ENCODE assay signal across 19 cellular contexts in the genomic region with DNA sequence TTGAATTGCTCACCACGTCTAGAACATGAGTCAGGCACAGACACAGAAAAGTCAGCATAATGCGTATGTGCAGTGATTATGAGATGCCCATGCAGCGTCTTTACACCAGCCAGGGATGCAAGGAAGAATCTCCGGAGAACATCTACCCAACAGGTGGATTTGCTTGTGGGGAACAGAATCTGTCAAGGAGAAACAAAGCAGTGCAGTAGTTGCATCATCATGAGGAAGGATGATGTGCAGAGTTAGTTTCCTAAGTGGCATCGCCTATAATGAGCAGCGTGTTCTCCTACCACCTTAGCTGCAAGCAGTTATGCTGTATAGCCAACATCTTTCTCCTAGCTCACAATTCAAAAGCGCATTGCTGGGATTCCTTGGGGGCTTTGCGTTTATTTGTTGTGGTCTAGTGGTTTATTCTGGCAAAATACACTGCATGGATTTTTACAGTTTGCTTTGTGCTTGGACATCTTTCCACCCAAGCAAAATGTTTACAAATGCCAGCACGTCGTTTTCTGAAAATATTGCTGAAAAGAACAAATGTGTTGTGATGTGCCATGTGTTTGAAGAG.
"Had no signal": no experiment of that assay in that cellular context is flagged by ENCODE, and none has a peak within 500 bp of the region (broad histone marks: within the 10 kb centered on the region; RNA-seq: fewer than 3 reads in every experiment).

No MANE protein-coding gene starts in this region.

- DNase-seq: activated CD4-positive, alpha-beta T cell treated with anti-CD3 and anti-CD28 coated beads, Interleukin-2, amount 50 U/mL, for 4 hours; activated gamma-delta T cell; activated T-cell treated with anti-CD3 and anti-CD28 coated beads, Interleukin-2, amount 50 U/mL, for 72 hours; cerebellar nuclear complex; effector memory CD4-positive, alpha-beta T cell; esophagus squamous epithelium; heart right ventricle; immature natural killer cell; left ventricle myocardium superior; right cardiac atrium; stimulated activated CD4-positive, alpha-beta T cell treated with anti-CD3 and anti-CD28 coated beads, Interleukin-15, amount 100 ng/mL, for 24 hours; stimulated activated CD4-positive, alpha-beta T cell treated with anti-CD3 and anti-CD28 coated beads, Interleukin-2, amount 100 ng/mL, for 48 hours; stimulated activated naive CD8-positive, alpha-beta T cell treated with anti-CD3 and anti-CD28 coated beads, Interleukin-15, amount 100 ng/mL, for 72 hours; testis; WERI-Rb-1 had no signal

- H3K9me3 ChIP-seq: ascending aorta, esophagus squamous epithelium, prostate gland, testis had no signal

- H3K27ac ChIP-seq: ascending aorta, breast epithelium, esophagus squamous epithelium, heart right ventricle, prostate gland, skin epidermis, testis, WERI-Rb-1 had no signal

- H3K4me3 ChIP-seq: ascending aorta, breast epithelium, esophagus squamous epithelium, heart right ventricle, prostate gland, skin epidermis, testis had no signal

- H3K4me1 ChIP-seq: ascending aorta, breast epithelium, esophagus squamous epithelium, prostate gland, testis had no signal

- H3K36me3 ChIP-seq: ascending aorta, breast epithelium, esophagus squamous epithelium, heart right ventricle, prostate gland, WERI-Rb-1 had no signal

- H3K27me3 ChIP-seq: ascending aorta, breast epithelium, esophagus squamous epithelium, heart right ventricle, testis had no signal

- ATAC-seq: activated T-cell treated with anti-CD3 and anti-CD28 coated beads, Interleukin-2, amount 50 U/mL, for 72 hours; heart right ventricle; left ventricle myocardium superior; right cardiac atrium; stimulated activated naive CD8-positive, alpha-beta T cell treated with anti-CD3 and anti-CD28 coated beads, Interleukin-15, amount 100 ng/mL, for 72 hours had no signal
